In genomic region chr3:37671926-37672325, GRCh38 we compare ENCODE assay signal across 19 cellular contexts.
DNase-seq lines count a peak whose midpoint lies in the region; ATAC-seq and TF ChIP-seq lines count a peak whose summit lies in the region.
"Had no signal": no experiment of that assay in that cellular context is flagged by ENCODE, and none has a peak within 500 bp of the region (broad histone marks: within the 10 kb centered on the region; RNA-seq: fewer than 3 reads in every experiment).

No MANE protein-coding gene starts in this region.

- H3K27me3 ChIP-seq in stomach smooth muscle (ENCODE audit: control insufficient read depth in 1 of 2, insufficient read depth in 2 of 2, low read length in 2 of 2): no peaks in the 10 kb centered on the region
- no peaks in the 10 kb centered on the region for H3K27me3 ChIP-seq in transverse colon
- H3K27me3 ChIP-seq: BLaER1 had no signal

- ATAC-seq in left ventricle myocardium superior: no peak
- ATAC-seq in HG03139 (IDR thresholded peaks at IDR 0.05; ENCODE audit: unreplicated experiment): no peak
- ATAC-seq: CD8-positive, alpha-beta T cell had no signal

- H3K9me3 ChIP-seq in stomach smooth muscle (ENCODE audit: control insufficient read depth in 2 of 2, low read length in 2 of 2): no peaks in the 10 kb centered on the region
- H3K9me3 ChIP-seq in transverse colon: no peaks in the 10 kb centered on the region
- H3K9me3 ChIP-seq: Caco-2 had no signal

- H3K4me1 ChIP-seq in stomach smooth muscle (ENCODE audit: control insufficient read depth, insufficient read depth, low read length) (peaks cover 48% of the 10 kb centered on the region), transverse colon (peaks cover 16 to 55% (median 26%) of the 10 kb centered on the region in 4 donors)
- H3K4me1 ChIP-seq: BLaER1 had no signal

- no peaks in the 10 kb centered on the region for H3K27me3 Mint-ChIP-seq in nephron (ENCODE audit: low read depth)

- peaks cover 63% of the 10 kb centered on the region for H3K4me1 Mint-ChIP-seq in nephron
- H3K4me1 Mint-ChIP-seq: B cell; CD4-positive, CD25-positive, alpha-beta regulatory T cell had no signal

- H3K36me3 ChIP-seq in stomach smooth muscle (ENCODE audit: control insufficient read depth in 2 of 2, insufficient read depth in 2 of 2, low read length in 2 of 2): no peaks in the 10 kb centered on the region
- no peaks in the 10 kb centered on the region for H3K36me3 ChIP-seq in transverse colon
- H3K36me3 ChIP-seq: BLaER1 had no signal

- TF ChIP-seq EP300 in transverse colon (IDR thresholded peaks at IDR 0.05; ENCODE audit: low read depth): no peak

- no peaks in the 10 kb centered on the region for H3K9me3 Mint-ChIP-seq in nephron
- H3K9me3 Mint-ChIP-seq: CD8-positive, alpha-beta T cell had no signal

- in situ Hi-C loops in transverse colon (cut with MboI; ENCODE audit: low pct_ligation_motif_present in 1 of 4, low pct_unique_long_range_greater_than_20kb in 1 of 4, low sequenced_read_pairs in 3 of 4): no loop called here

- H3K36me3 Mint-ChIP-seq in nephron (ENCODE audit: low read depth): peaks cover 3% of the 10 kb centered on the region
- H3K36me3 Mint-ChIP-seq: CD4-positive, CD25-positive, alpha-beta regulatory T cell; CD8-positive, alpha-beta T cell had no signal

- DNase-seq in left ventricle myocardium superior: peak; percentile 37
- DNase-seq in cardiac septum (ENCODE audit: low spot score): no peak
- no peak for DNase-seq in transverse colon
- no peak for DNase-seq in NCI-H82 (lab: John Stamatoyannopoulos, UW)
- DNase-seq: Caco-2; CD4-positive, CD25-positive, alpha-beta regulatory T cell; CD8-positive, alpha-beta T cell; DMS153; DND-41; GM23248; H7; HCEC 1CT had no signal

- 64 to 87% methylated on average over 1 to 5 of the region's 5 CpGs for WGBS in transverse colon (ENCODE audit: low coverage in 1 of 2), 2 donors

- intact Hi-C loops in left ventricle myocardium superior (cut with micrococcal nuclease) (no loop called here), cardiac septum (cut with DNase I) (no loop called here), transverse colon (cut with DNase I; ENCODE audit: low total_unique reads) (no loop called here)

- TF ChIP-seq CTCF in nephron (IDR thresholded peaks at IDR 0.05; ENCODE audit: unreplicated experiment in 3 of 3) (no peak), transverse colon (IDR thresholded peaks at IDR 0.05) (no peak)

- no peak overlapping the region for H3K4me3 Mint-ChIP-seq in nephron
- H3K4me3 Mint-ChIP-seq: B cell; CD4-positive, CD25-positive, alpha-beta regulatory T cell; CD8-positive, alpha-beta T cell had no signal

- no peak overlapping the region for H3K9ac ChIP-seq in stomach smooth muscle (ENCODE audit: low read length in 2 of 2)
- H3K9ac ChIP-seq: BLaER1, GM23248 had no signal

- peak overlapping the region; percentile 70 for H3K27ac ChIP-seq in stomach smooth muscle (ENCODE audit: low read length)
- H3K27ac ChIP-seq in transverse colon: no peak overlapping the region
- H3K27ac ChIP-seq: 22Rv1, BLaER1, C4-2B, GM23248 had no signal

- no peak for TF ChIP-seq POLR2A in transverse colon (IDR thresholded peaks at IDR 0.05)

- H3K27ac Mint-ChIP-seq in nephron: peak overlapping the region; percentile 77 to 90 (median 87)
- H3K27ac Mint-ChIP-seq: B cell; CD4-positive, CD25-positive, alpha-beta regulatory T cell; CD8-positive, alpha-beta T cell had no signal

- H3K4me3 ChIP-seq in stomach smooth muscle (ENCODE audit: low read length in 2 of 2) (no peak overlapping the region), transverse colon (no peak overlapping the region)
- H3K4me3 ChIP-seq: BLaER1, GM23248 had no signal
